In genomic region chr4:16270654-16271328, GRCh38 we compare ENCODE assay signal across 11 cellular contexts. TPM values are rescaled to one million over a fixed set of nuclear protein-coding genes. Genes with fewer than 3 reads are reported as not detected.
DNase-seq lines count a peak whose midpoint lies in the region; ATAC-seq and TF ChIP-seq lines count a peak whose summit lies in the region.
"Had no signal": no experiment of that assay in that cellular context is flagged by ENCODE, and none has a peak within 500 bp of the region (broad histone marks: within the 10 kb centered on the region; RNA-seq: fewer than 3 reads in every experiment).

No MANE protein-coding gene starts in this region.

- H3K36me3 Mint-ChIP-seq in activated CD8-positive, alpha-beta memory T cell treated with anti-CD3 and anti-CD28 coated beads, Interleukin-2, amount 10 ng/mL, durations not matched to agents 7 days and 5 days: no peaks in the 10 kb centered on the region

- no peaks in the 10 kb centered on the region for H3K9me3 ChIP-seq in mucosa of descending colon

- TF ChIP-seq CTCF in cardiac fibroblast (IDR thresholded peaks at IDR 0.05; ENCODE audit: low read depth, low read length): peak; percentile 23
- no peak for TF ChIP-seq CTCF in mucosa of descending colon (IDR thresholded peaks at IDR 0.05)

- H3K36me3 ChIP-seq in mucosa of descending colon (ENCODE audit: low read depth): no peaks in the 10 kb centered on the region

- H3K27ac Mint-ChIP-seq in activated CD8-positive, alpha-beta memory T cell treated with anti-CD3 and anti-CD28 coated beads, Interleukin-2, amount 10 ng/mL, durations not matched to agents 7 days and 5 days: no peak overlapping the region

- peaks cover 2% of the 10 kb centered on the region for H3K4me1 Mint-ChIP-seq in activated CD8-positive, alpha-beta memory T cell treated with anti-CD3 and anti-CD28 coated beads, Interleukin-2, amount 10 ng/mL, durations not matched to agents 7 days and 5 days

- H3K4me3 ChIP-seq in cardiac fibroblast (replicated peaks in 1 of 2; ENCODE audit: low read depth in 2 of 2, low read length in 2 of 2) (no peak overlapping the region), mucosa of descending colon (no peak overlapping the region)

- H3K4me1 ChIP-seq in mucosa of descending colon (ENCODE audit: low read depth): no peaks in the 10 kb centered on the region

- no peak overlapping the region for H3K4me3 Mint-ChIP-seq in activated CD8-positive, alpha-beta memory T cell treated with anti-CD3 and anti-CD28 coated beads, Interleukin-2, amount 10 ng/mL, durations not matched to agents 7 days and 5 days

- intact Hi-C loops in mucosa of descending colon (cut with DNase I, micrococcal nuclease): no loop called here

- ATAC-seq in mucosa of descending colon (peak; percentile 31), GM21825 (IDR thresholded peaks at IDR 0.05; ENCODE audit: unreplicated experiment) (no peak), GM18517 (IDR thresholded peaks at IDR 0.05; ENCODE audit: unreplicated experiment) (no peak)
- ATAC-seq in activated CD8-positive, alpha-beta memory T cell treated with anti-CD3 and anti-CD28 coated beads, Interleukin-2, amount 10 ng/mL, durations not matched to agents 7 days and 5 days: no peak

- H3K9me3 Mint-ChIP-seq in activated CD8-positive, alpha-beta memory T cell treated with anti-CD3 and anti-CD28 coated beads, Interleukin-2, amount 10 ng/mL, durations not matched to agents 7 days and 5 days (ENCODE audit: low read depth): no peaks in the 10 kb centered on the region

- DNase-seq in EL: peak; percentile 20
- DNase-seq in MV-4-11 (lab: John Stamatoyannopoulos, UW): peak; percentile 86
- peak in 1 of 2 donors; percentile 10 for DNase-seq in cardiac fibroblast (ENCODE audit: low read depth in 2 of 2)
- DNase-seq in mucosa of descending colon: peak in 1 of 3 donors; percentile 15
- no peak for DNase-seq in NK-92 (lab: John Stamatoyannopoulos, UW; ENCODE audit: unreplicated experiment)
- no peak for DNase-seq in activated CD8-positive, alpha-beta memory T cell treated with anti-CD3 and anti-CD28 coated beads, Interleukin-2, amount 10 ng/mL, durations not matched to agents 7 days and 5 days
- DNase-seq: anterior cingulate cortex, hypothalamus, NCI-H526 treated with DMSO at 0.1 percent for 48 hours had no signal

- H3K27me3 Mint-ChIP-seq in activated CD8-positive, alpha-beta memory T cell treated with anti-CD3 and anti-CD28 coated beads, Interleukin-2, amount 10 ng/mL, durations not matched to agents 7 days and 5 days: peaks cover 4% of the 10 kb centered on the region

- CTCF ChIA-PET in activated CD8-positive, alpha-beta memory T cell treated with anti-CD3 and anti-CD28 coated beads, Interleukin-2, amount 10 ng/mL, durations not matched to agents 7 days and 5 days (lab: Charles Lee): no interaction called here

RNA-seq across cellular contexts. Expression of gene TAPT1, which starts 44.5 kb away (rescaled TPM):
- total RNA-seq in mucosa of descending colon: 10 to 100 TPM; 38.2 to 62.6 (median 38.8) TPM
- 10 to 100 TPM; 34.4 to 37.5 TPM for total RNA-seq in activated CD8-positive, alpha-beta memory T cell treated with anti-CD3 and anti-CD28 coated beads, Interleukin-2, amount 10 ng/mL, durations not matched to agents 7 days and 5 days

Comparison
In these comparisons a context has a peak if more than half of its experiments do, and no peak if none do; other contexts are left out.
1. DNase-seq: peak in EL (single experiment) and MV-4-11 (single experiment); none in NK-92 (single experiment) and activated CD8-positive, alpha-beta memory T cell treated with anti-CD3 and anti-CD28 coated beads, Interleukin-2, amount 10 ng/mL, durations not matched to agents 7 days and 5 days (single experiment).